In genomic region chr2:189232759-189233406, GRCh38 we compare ENCODE assay signal across 11 cellular contexts. TPM values are rescaled to one million over a fixed set of nuclear protein-coding genes. Genes with fewer than 3 reads are reported as not detected.
DNase-seq lines count a peak whose midpoint lies in the region; ATAC-seq and TF ChIP-seq lines count a peak whose summit lies in the region.
"Had no signal": no experiment of that assay in that cellular context is flagged by ENCODE, and none has a peak within 500 bp of the region (broad histone marks: within the 10 kb centered on the region; RNA-seq: fewer than 3 reads in every experiment).

No MANE protein-coding gene starts in this region.

- no peaks in the 10 kb centered on the region for H4K20me1 ChIP-seq in PC-3 (ENCODE audit: low read length)

- no peaks in the 10 kb centered on the region for H3F3A ChIP-seq in PC-3 (ENCODE audit: low read length, unreplicated experiment)

- no TSS peak for BruUV-seq in PC-3 (replicated peaks; lab: Mats Ljungman, UMichigan)

- DNase-seq in GM13977 (ENCODE audit: low spot score) = peak; percentile 9
- no peak for DNase-seq in PC-3
- DNase-seq in globus pallidus (ENCODE audit: low spot score) = no peak
- no peak for DNase-seq in OCI-M2 (lab: John Stamatoyannopoulos, UW; ENCODE audit: unreplicated experiment)
- no peak for DNase-seq in NCI-H510A (lab: John Stamatoyannopoulos, UW)
- DNase-seq in T-helper 2 cell = no peak
- DNase-seq: foreskin melanocyte had no signal

- H3K36me3 ChIP-seq in PC-3 (ENCODE audit: low read depth, low read length) = no peaks in the 10 kb centered on the region

- no peak overlapping the region for H3K4me3 ChIP-seq in PC-3 (ENCODE audit: low read length)
- H3K4me3 ChIP-seq: lung had no signal

- H3K4me1 ChIP-seq in PC-3 (ENCODE audit: insufficient read depth, low read length) = peaks cover 31% of the 10 kb centered on the region

- 0 out of 2 replicates have a peak, but pooled peaks cover 4% of the 10 kb centered on the region for H3K9me3 ChIP-seq in PC-3 (ENCODE audit: low read length)

- peak overlapping the region; percentile 43 for H3K4me2 ChIP-seq in PC-3 (ENCODE audit: low read length)

- peak overlapping the region; percentile 74 for H3K27ac ChIP-seq in PC-3 (ENCODE audit: low read length)

- 0 out of 2 replicates have a peak overlapping the region, but pooled peaks have one; percentile 6 for H2AFZ ChIP-seq in PC-3 (ENCODE audit: low read length)

- H3K9me2 ChIP-seq in PC-3 (replicated peaks; ENCODE audit: low read length) = no peaks in the 10 kb centered on the region

- peak overlapping the region; percentile 13; the same call in 1 of the 2 replicates for H3K9ac ChIP-seq in PC-3 (ENCODE audit: low read length)

- CTCF ChIA-PET in PC-3 (lab: Charles Lee) = no interaction called here

- no peaks in the 10 kb centered on the region for H3K79me2 ChIP-seq in PC-3 (ENCODE audit: low read length)

- peak; percentile 80 for ATAC-seq in GM19467 (IDR thresholded peaks at IDR 0.05; ENCODE audit: unreplicated experiment)
- peak; percentile 86 for ATAC-seq in HG02885 (IDR thresholded peaks at IDR 0.05; ENCODE audit: poor library complexity, unreplicated experiment)
- ATAC-seq in PC-3 = no peak
- ATAC-seq: Panc1 had no signal

- TF ChIP-seq CTCF in GM13977 (IDR thresholded peaks at IDR 0.05; ENCODE audit: extremely low read depth, insufficient read depth, missing control alignments) = no peak
- TF ChIP-seq CTCF in PC-3 (conservative IDR thresholded peaks at IDR 0.05; ENCODE audit: low read depth, low read length) = no peak

- intact Hi-C loops in PC-3 (cut with micrococcal nuclease) = no loop called here

- no peaks in the 10 kb centered on the region for H3K27me3 ChIP-seq in PC-3 (ENCODE audit: low read length)

- in situ Hi-C loops in GM13977 (cut with MboI; ENCODE audit: low pct_unique_long_range_greater_than_20kb, low sequenced_read_pairs, unreplicated experiment) = no loop called here

- POLR2A ChIA-PET in PC-3 (lab: Charles Lee; ENCODE audit: unreplicated experiment) = interaction anchor here (0.6 kb wide), 1 partner anchor 56 kb away, joined by 3 read pairs; no protein-coding TSS in a partner anchor

RNA-seq across cellular contexts. Expression of gene COL5A2, which starts 53.3 kb away (rescaled TPM):
- total RNA-seq in PC-3 (2014; rRNA removed) = 56.2 and 60.1 TPM in 2 replicates
